Comparison of ENCODE assay signal across 9 cellular contexts in genomic region chr5:172110260-172110815, GRCh38.
DNase-seq lines count a peak whose midpoint lies in the region; ATAC-seq and TF ChIP-seq lines count a peak whose summit lies in the region.
"Had no signal": no experiment of that assay in that cellular context is flagged by ENCODE, and none has a peak within 500 bp of the region (broad histone marks: within the 10 kb centered on the region; RNA-seq: fewer than 3 reads in every experiment).

No MANE protein-coding gene starts in this region.

- peak overlapping the region; percentile 37; the same call in 1 of the 2 replicates for H3K9ac ChIP-seq in OCI-LY1 (ENCODE audit: low read length)

- TF ChIP-seq CTCF in OCI-LY1 (IDR thresholded peaks at IDR 0.05; ENCODE audit: low read length) (no peak), osteoblast (IDR thresholded peaks at IDR 0.05; ENCODE audit: extremely low read depth, low read depth, low read length) (no peak), BE2C (IDR thresholded peaks at IDR 0.05; ENCODE audit: low read depth, low read length) (no peak), left lung (IDR thresholded peaks at IDR 0.05) (no peak)

- H3F3A ChIP-seq in OCI-LY1 (ENCODE audit: insufficient read depth, low read length) = 0 out of 2 replicates have a peak, but pooled peaks cover 9% of the 10 kb centered on the region

- H3K9me2 ChIP-seq in OCI-LY1 (ENCODE audit: low read depth, low read length) = no peaks in the 10 kb centered on the region

- H3K4me3 ChIP-seq in OCI-LY1 (ENCODE audit: low read depth, low read length, poor library complexity, severe bottlenecking) (peak overlapping the region; percentile 18), osteoblast (ENCODE audit: insufficient read depth, low read length) (no peak overlapping the region), BE2C (ENCODE audit: low read depth, low read length) (no peak overlapping the region), left lung (no peak overlapping the region)
- no peak overlapping the region for H3K4me3 ChIP-seq in effector memory CD4-positive, alpha-beta T cell (ENCODE audit: insufficient read depth, low read depth, low read length, poor library complexity, severe bottlenecking)

- H3K79me2 ChIP-seq in OCI-LY1 (ENCODE audit: insufficient read depth, low read length) = no peaks in the 10 kb centered on the region
- H3K79me2 ChIP-seq in osteoblast (ENCODE audit: insufficient read depth, low read length) = peaks cover 20% of the 10 kb centered on the region

- H3K4me2 ChIP-seq in OCI-LY1 (ENCODE audit: low read length) = peak overlapping the region; percentile 33; the same call in 1 of the 2 replicates
- H3K4me2 ChIP-seq in osteoblast (ENCODE audit: insufficient read depth, low read length) = no peak overlapping the region

- H3K9me3 ChIP-seq in OCI-LY1 (ENCODE audit: low read length) (no peaks in the 10 kb centered on the region), osteoblast (ENCODE audit: low read depth, low read length) (no peaks in the 10 kb centered on the region), BE2C (no peaks in the 10 kb centered on the region), left lung (no peaks in the 10 kb centered on the region)
- no peaks in the 10 kb centered on the region for H3K9me3 ChIP-seq in effector memory CD4-positive, alpha-beta T cell (ENCODE audit: control insufficient read depth, low read length)

- peak; percentile 43 for DNase-seq in CMK (ENCODE audit: low read depth)
- DNase-seq in effector memory CD4-positive, alpha-beta T cell = no peak
- DNase-seq in osteoblast (ENCODE audit: insufficient read length, low spot score, missing footprints) = no peak
- no peak for DNase-seq in BE2C
- DNase-seq in NCI-H2227 treated with DMSO at 0.1 percent for 48 hours (lab: John Stamatoyannopoulos, UW) = no peak
- DNase-seq in left lung = no peak
- DNase-seq: trophoblast cell had no signal

- H2AFZ ChIP-seq in OCI-LY1 (ENCODE audit: low read length) (no peak overlapping the region), osteoblast (ENCODE audit: low read length) (no peak overlapping the region)

- intact Hi-C loops in left lung (cut with DNase I) = loop anchor here in 1 of 2 donors (10.0 kb wide), 1 partner anchor 74 kb away; the partner anchor contains the start of gene STK10

- H3K4me1 ChIP-seq in OCI-LY1 (ENCODE audit: insufficient read depth, low read length, severe bottlenecking) (peaks cover 65% of the 10 kb centered on the region), osteoblast (ENCODE audit: insufficient read depth, low read length) (peaks cover 45% of the 10 kb centered on the region), BE2C (peaks cover 7% of the 10 kb centered on the region; the same call in 1 of the 2 replicates), left lung (peaks cover 7 to 86% of the 10 kb centered on the region in 2 donors)
- peaks cover 52% of the 10 kb centered on the region for H3K4me1 ChIP-seq in effector memory CD4-positive, alpha-beta T cell (ENCODE audit: control insufficient read depth, insufficient read depth, low read length, poor library complexity, severe bottlenecking)

- H3K27me3 ChIP-seq in OCI-LY1 (ENCODE audit: insufficient read depth, low read length) = no peaks in the 10 kb centered on the region
- no peaks in the 10 kb centered on the region for H3K27me3 ChIP-seq in effector memory CD4-positive, alpha-beta T cell (replicated peaks; ENCODE audit: control insufficient read depth, insufficient read depth, low read length, poor library complexity, severe bottlenecking)
- no peaks in the 10 kb centered on the region for H3K27me3 ChIP-seq in osteoblast (ENCODE audit: insufficient read depth, low read length)
- H3K27me3 ChIP-seq in BE2C = no peaks in the 10 kb centered on the region
- no peaks in the 10 kb centered on the region for H3K27me3 ChIP-seq in left lung

- no peak for ATAC-seq in left lung
- ATAC-seq in HG03139 (IDR thresholded peaks at IDR 0.05; ENCODE audit: unreplicated experiment) = no peak

- peaks cover 8% of the 10 kb centered on the region; the same call in 1 of the 2 replicates for H3K36me3 ChIP-seq in OCI-LY1 (ENCODE audit: insufficient read depth, low read length)
- H3K36me3 ChIP-seq in effector memory CD4-positive, alpha-beta T cell (ENCODE audit: control insufficient read depth, insufficient read depth, low read length) = peaks cover 13% of the 10 kb centered on the region
- H3K36me3 ChIP-seq in osteoblast (ENCODE audit: insufficient read depth, low read length) = peaks cover 20% of the 10 kb centered on the region
- no peaks in the 10 kb centered on the region; the same call in 1 of the 2 replicates for H3K36me3 ChIP-seq in BE2C
- H3K36me3 ChIP-seq in left lung = peaks cover 0 to 18% of the 10 kb centered on the region in 2 donors

- H3K27ac ChIP-seq in OCI-LY1 (ENCODE audit: low read depth, low read length, poor library complexity, severe bottlenecking) = peak overlapping the region; percentile 91
- peak overlapping the region; percentile 73 for H3K27ac ChIP-seq in effector memory CD4-positive, alpha-beta T cell (ENCODE audit: insufficient read depth, low read length, poor library complexity, severe bottlenecking)
- H3K27ac ChIP-seq in osteoblast (ENCODE audit: low read depth, low read length) = peak overlapping the region; percentile 82
- H3K27ac ChIP-seq in left lung = peak overlapping the region in 1 of 2 donors; percentile 90

- H4K20me1 ChIP-seq in OCI-LY1 (ENCODE audit: insufficient read depth, low read length) (no peaks in the 10 kb centered on the region), osteoblast (ENCODE audit: insufficient read depth, low read length) (no peaks in the 10 kb centered on the region)
